In the genomic region with DNA sequence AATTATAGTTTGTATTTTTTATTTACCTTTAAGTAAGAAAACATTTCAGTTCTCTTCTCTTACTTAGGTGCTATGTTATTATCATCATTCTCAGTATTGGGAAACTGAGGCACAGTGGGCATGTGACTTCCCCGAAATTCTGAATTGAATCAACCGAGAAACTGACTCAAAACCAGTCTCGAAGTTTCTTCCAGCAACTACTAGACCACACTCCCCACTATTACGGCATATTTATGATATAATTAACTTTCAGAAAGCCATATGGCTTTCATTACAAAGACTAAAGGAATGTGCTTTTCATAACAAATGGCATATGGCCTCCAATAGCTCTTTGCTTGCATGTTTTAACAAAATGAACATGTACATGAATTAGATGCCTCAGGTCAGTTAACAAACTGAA, we compare ENCODE assay signal across 12 cellular contexts.
DNase-seq lines count a peak whose midpoint lies in the region; ATAC-seq and TF ChIP-seq lines count a peak whose summit lies in the region.
"Had no signal": no experiment of that assay in that cellular context is flagged by ENCODE, and none has a peak within 500 bp of the region (broad histone marks: within the 10 kb centered on the region; RNA-seq: fewer than 3 reads in every experiment).

No MANE protein-coding gene starts in this region.

- BruUV-seq in Panc1 (replicated peaks; lab: Mats Ljungman, UMichigan) = no TSS peak

- H3K4me1 ChIP-seq in Panc1 (ENCODE audit: control insufficient read depth, insufficient read depth, low read length) (peaks cover 30% of the 10 kb centered on the region), esophagus squamous epithelium (peaks cover 18 to 86% (median 32%) of the 10 kb centered on the region in 3 donors), neuronal stem cell (ENCODE audit: control insufficient read depth in 2 of 2, insufficient read depth in 1 of 2, low read depth in 1 of 2, low read length in 2 of 2) (peaks cover 2 to 6% of the 10 kb centered on the region in 2 donors)

- no peak overlapping the region for H3K4ac ChIP-seq in neuronal stem cell (ENCODE audit: low read length)

- peaks cover 16% of the 10 kb centered on the region; the same call in 1 of the 2 replicates for H3K9me3 ChIP-seq in Panc1 (ENCODE audit: control insufficient read depth, insufficient read depth, low read depth, low read length)
- H3K9me3 ChIP-seq in esophagus squamous epithelium = no peaks in the 10 kb centered on the region
- no peaks in the 10 kb centered on the region for H3K9me3 ChIP-seq in neuronal stem cell (replicated peaks in 1 of 2; ENCODE audit: control insufficient read depth in 2 of 2, insufficient read depth in 1 of 2, low read depth in 1 of 2, low read length in 2 of 2)

- no peak overlapping the region for H3K9ac ChIP-seq in neuronal stem cell (ENCODE audit: low read depth, low read length, poor library complexity)

- no peak for TF ChIP-seq POLR2A in esophagus squamous epithelium (IDR thresholded peaks at IDR 0.05)

- H3K4me2 ChIP-seq in neuronal stem cell (ENCODE audit: insufficient read depth, low read length, poor library complexity, severe bottlenecking) = no peak overlapping the region

- no peak overlapping the region for H3K18ac ChIP-seq in neuronal stem cell (ENCODE audit: low read length)

- in situ Hi-C loops in Panc1 (cut with HindIII; ENCODE audit: low pct_unique_long_range_greater_than_20kb, low sequenced_read_pairs) = no loop called here

- H2AFZ ChIP-seq in neuronal stem cell (ENCODE audit: low read length) = no peak overlapping the region

- no peaks in the 10 kb centered on the region for H3K36me3 ChIP-seq in Panc1 (ENCODE audit: control insufficient read depth, insufficient read depth, low read length)
- H3K36me3 ChIP-seq in esophagus squamous epithelium = no peaks in the 10 kb centered on the region
- no peaks in the 10 kb centered on the region for H3K36me3 ChIP-seq in neuronal stem cell (replicated peaks in 1 of 2; ENCODE audit: control insufficient read depth in 2 of 2, insufficient read depth in 2 of 2, low read length in 2 of 2)

- no peaks in the 10 kb centered on the region for H3K79me1 ChIP-seq in neuronal stem cell (ENCODE audit: low read depth, low read length)

- no peak overlapping the region for H4K91ac ChIP-seq in neuronal stem cell (ENCODE audit: low read depth, low read length, poor library complexity)

- H2BK15ac ChIP-seq in neuronal stem cell (ENCODE audit: low read length) = no peak overlapping the region

- CTCF ChIA-PET in Panc1 (lab: Charles Lee) = no interaction called here

- TF ChIP-seq CTCF in Panc1 (IDR thresholded peaks at IDR 0.05) = no peak
- no peak for TF ChIP-seq CTCF in esophagus squamous epithelium (IDR thresholded peaks at IDR 0.05)
- TF ChIP-seq CTCF in retinal pigment epithelial cell (conservative IDR thresholded peaks at IDR 0.05; ENCODE audit: low read depth, low read length) = no peak

- peak overlapping the region; percentile 91 for H3K27ac ChIP-seq in Panc1 (ENCODE audit: low read length)
- H3K27ac ChIP-seq in esophagus squamous epithelium = peak overlapping the region; percentile 66 to 80 (median 74)
- no peak overlapping the region for H3K27ac ChIP-seq in neuronal stem cell (replicated peaks; ENCODE audit: low read length)

- DNase-seq in DMS 273 treated with DMSO at 0.1 percent for 48 hours (lab: John Stamatoyannopoulos, UW) (peak; percentile 18), Panc1 (ENCODE audit: low read depth, low spot score) (no peak), esophagus squamous epithelium (lab: John Stamatoyannopoulos, UW) (no peak), retinal pigment epithelial cell (ENCODE audit: low read depth) (peak; percentile 34), neuronal stem cell (ENCODE audit: low spot score) (no peak), DMS53 treated with DMSO at 0.1 percent for 48 hours (lab: John Stamatoyannopoulos, UW; ENCODE audit: unreplicated experiment) (no peak), NCI-H510A (lab: John Stamatoyannopoulos, UW) (no peak)
- DNase-seq: activated naive CD8-positive, alpha-beta T cell treated with anti-CD3 and anti-CD28 coated beads for 36 hours; Kasumi-1; NCI-H82; nucleus accumbens had no signal

- POLR2A ChIA-PET in Panc1 (lab: Charles Lee) = interaction anchor here (1.4 kb wide), 1 partner anchor 169 kb away, joined by 4 read pairs; no protein-coding TSS in a partner anchor

- H4K8ac ChIP-seq in neuronal stem cell (ENCODE audit: low read depth, low read length) = no peak overlapping the region

- 34 to 42% methylated on average over 4 of the region's 4 CpGs for WGBS in esophagus squamous epithelium, 2 donors
- no CpG with 5 or more reads among the region's 4 CpGs for WGBS in neuronal stem cell (ENCODE audit: extremely low coverage in 2 of 2, insufficient read length in 2 of 2, insufficient replicate concordance in 1 of 2), 2 donors

- H2BK120ac ChIP-seq in neuronal stem cell (ENCODE audit: low read depth, low read length) = no peak overlapping the region

- no peaks in the 10 kb centered on the region for H3K27me3 ChIP-seq in Panc1 (ENCODE audit: control insufficient read depth, insufficient read depth, low read length)
- no peaks in the 10 kb centered on the region for H3K27me3 ChIP-seq in esophagus squamous epithelium
- H3K27me3 ChIP-seq in neuronal stem cell (ENCODE audit: control insufficient read depth in 3 of 3, insufficient read depth in 3 of 3, low read depth in 1 of 3, low read length in 3 of 3) = no peaks in the 10 kb centered on the region

- no peak overlapping the region for H2AK5ac ChIP-seq in neuronal stem cell (ENCODE audit: low read depth, low read length)

- H3K4me3 ChIP-seq in Panc1 (ENCODE audit: low read depth in 2 of 2, low read length in 2 of 2) = no peak overlapping the region
- H3K4me3 ChIP-seq in esophagus squamous epithelium = no peak overlapping the region
- H3K4me3 ChIP-seq in retinal pigment epithelial cell (ENCODE audit: low read length) = no peak overlapping the region
- H3K4me3 ChIP-seq in neuronal stem cell (ENCODE audit: low read length in 2 of 2) = no peak overlapping the region

- no peak overlapping the region for H2BK12ac ChIP-seq in neuronal stem cell (ENCODE audit: low read length)

- no peak overlapping the region for H3K23ac ChIP-seq in neuronal stem cell (ENCODE audit: low read depth, low read length, poor library complexity)

- H3K14ac ChIP-seq in neuronal stem cell (ENCODE audit: low read length) = no peak overlapping the region

- intact Hi-C loops in Panc1 (cut with micrococcal nuclease; ENCODE audit: unreplicated experiment) (loop anchor here (5.0 kb wide), 1 partner anchor 107 kb away; no protein-coding TSS in a partner anchor), esophagus squamous epithelium (cut with DNase I) (no loop called here)

- no peak overlapping the region for H2BK5ac ChIP-seq in neuronal stem cell (ENCODE audit: low read length)

- ATAC-seq in Panc1 (peak; percentile 8; the same call in 1 of the 2 replicates), HG03354 (IDR thresholded peaks at IDR 0.05; ENCODE audit: poor library complexity, severe bottlenecking, unreplicated experiment) (no peak)

Comparison
In these comparisons a context has a peak if more than half of its experiments do, and no peak if none do; other contexts are left out.
1. DNase-seq: peak in DMS 273 treated with DMSO at 0.1 percent for 48 hours (single experiment) and retinal pigment epithelial cell (single experiment); none in Panc1 (single experiment), esophagus squamous epithelium (single experiment), neuronal stem cell (single experiment), DMS53 treated with DMSO at 0.1 percent for 48 hours (single experiment) and NCI-H510A (single experiment).